11 cellular contexts compared by ENCODE assay signal in genomic region chr14:21257395-21258193, GRCh38. TPM values are rescaled to one million over a fixed set of nuclear protein-coding genes. Genes with fewer than 3 reads are reported as not detected.
DNase-seq lines count a peak whose midpoint lies in the region; ATAC-seq and TF ChIP-seq lines count a peak whose summit lies in the region.
"Had no signal": no experiment of that assay in that cellular context is flagged by ENCODE, and none has a peak within 500 bp of the region (broad histone marks: within the 10 kb centered on the region; RNA-seq: fewer than 3 reads in every experiment).

No MANE protein-coding gene starts in this region.

- H3K9me3 ChIP-seq in GM23248 (ENCODE audit: low read depth), result no peaks in the 10 kb centered on the region
- H3K9me3 ChIP-seq: right atrium auricular region had no signal

- H3K4ac ChIP-seq in mesendoderm (ENCODE audit: low read depth, low read length), result no peak overlapping the region

- ATAC-seq in esophagus mucosa, result no peak

- H3K79me2 ChIP-seq in GM23248 (ENCODE audit: insufficient read depth), result peaks cover 100% of the 10 kb centered on the region
- H3K79me2 ChIP-seq in mesendoderm (ENCODE audit: control insufficient read depth, insufficient read depth, low read length), result peaks cover 90% of the 10 kb centered on the region

- no peak overlapping the region for H2BK5ac ChIP-seq in mesendoderm (ENCODE audit: low read length)

- DNase-seq in AG10803 (ENCODE audit: low read depth) (peak; percentile 42), GM23248 (peak; percentile 42), mesendoderm (no peak), retina (no peak), OCI-M2 (lab: John Stamatoyannopoulos, UW; ENCODE audit: unreplicated experiment) (no peak), H7 (no peak)
- DNase-seq: amygdala, NCI-H146 had no signal

- peaks cover 80% of the 10 kb centered on the region for H3K4me1 Mint-ChIP-seq in activated naive CD8-positive, alpha-beta T cell (ENCODE audit: low read depth)

- no peaks in the 10 kb centered on the region for H3K9me2 ChIP-seq in GM23248 (ENCODE audit: insufficient read depth)

- no peak overlapping the region for H2BK120ac ChIP-seq in mesendoderm (ENCODE audit: low read depth, low read length)

- H3K4me1 ChIP-seq in GM23248 (ENCODE audit: insufficient read depth) (peaks cover 65% of the 10 kb centered on the region), mesendoderm (ENCODE audit: control insufficient read depth, low read depth, low read length) (no peaks in the 10 kb centered on the region)

- H3K36me3 ChIP-seq in GM23248 (ENCODE audit: low read depth), result peaks cover 74% of the 10 kb centered on the region
- peaks cover 6% of the 10 kb centered on the region for H3K36me3 ChIP-seq in mesendoderm (ENCODE audit: control insufficient read depth, insufficient read depth, low read length)
- H3K36me3 ChIP-seq in H7 (replicated peaks; ENCODE audit: control insufficient read depth, insufficient read depth, low read length), result peaks cover 35% of the 10 kb centered on the region

- peaks cover 73% of the 10 kb centered on the region for H3F3A ChIP-seq in GM23248 (ENCODE audit: insufficient read depth)

- H3K27me3 ChIP-seq in GM23248 (replicated peaks; ENCODE audit: insufficient read depth), result no peaks in the 10 kb centered on the region
- no peaks in the 10 kb centered on the region for H3K27me3 ChIP-seq in mesendoderm (ENCODE audit: insufficient read depth, low read length, poor library complexity)
- no peaks in the 10 kb centered on the region for H3K27me3 ChIP-seq in H7 (ENCODE audit: control insufficient read depth, insufficient read depth, low read length)
- H3K27me3 ChIP-seq: right atrium auricular region had no signal

- H3K9ac ChIP-seq in GM23248 (no peak overlapping the region), mesendoderm (ENCODE audit: low read length) (no peak overlapping the region)

- H3K56ac ChIP-seq in mesendoderm (ENCODE audit: low read length), result no peak overlapping the region

- H3K36me3 Mint-ChIP-seq in activated naive CD8-positive, alpha-beta T cell, result peaks cover 30% of the 10 kb centered on the region

- H3K27me3 Mint-ChIP-seq in activated naive CD8-positive, alpha-beta T cell, result no peaks in the 10 kb centered on the region

- H3K79me1 ChIP-seq in mesendoderm (ENCODE audit: low read length), result no peaks in the 10 kb centered on the region

- H3K9me3 Mint-ChIP-seq in activated naive CD8-positive, alpha-beta T cell (ENCODE audit: low read depth), result no peaks in the 10 kb centered on the region

- 55 to 57% methylated on average over 12 of the region's 12 CpGs for WGBS in GM23248 (ENCODE audit: low coverage in 1 of 2, low lambda C conversion rate in 2 of 2, missing lambda C conversion rate in 2 of 2), 2 experiments
- no CpG with 5 or more reads among the region's 12 CpGs for WGBS in mesendoderm (ENCODE audit: extremely low coverage, insufficient coverage, low lambda C conversion rate)

- H3K4me2 ChIP-seq in GM23248 (ENCODE audit: unreplicated experiment) (peak overlapping the region; percentile 5), mesendoderm (ENCODE audit: low read length) (no peak overlapping the region)

- no peak overlapping the region for H2AFZ ChIP-seq in GM23248

- TF ChIP-seq CTCF in AG10803 (conservative IDR thresholded peaks at IDR 0.05; ENCODE audit: low read length), result no peak

- H2BK15ac ChIP-seq in mesendoderm (replicated peaks; ENCODE audit: low read depth), result no peak overlapping the region

- H3K27ac ChIP-seq in GM23248, result peak overlapping the region; percentile 35
- peak overlapping the region; percentile 35 for H3K27ac ChIP-seq in mesendoderm (ENCODE audit: low read depth, low read length)
- H3K27ac ChIP-seq: right atrium auricular region had no signal

- no peak overlapping the region for H4K5ac ChIP-seq in mesendoderm (ENCODE audit: low read length)

- H4K20me1 ChIP-seq in GM23248 (ENCODE audit: insufficient read depth), result peaks cover 58% of the 10 kb centered on the region

- in situ Hi-C loops in GM23248 (cut with MboI), result no loop called here

- peak overlapping the region; percentile 89 for H3K4me3 Mint-ChIP-seq in activated naive CD8-positive, alpha-beta T cell

- H2AK5ac ChIP-seq in mesendoderm (ENCODE audit: low read length), result no peak overlapping the region

- peak overlapping the region; percentile 89 for H3K27ac Mint-ChIP-seq in activated naive CD8-positive, alpha-beta T cell

- peak overlapping the region; percentile 39 for H4K8ac ChIP-seq in mesendoderm (ENCODE audit: low read depth, low read length)

- H3K4me3 ChIP-seq in AG10803 (ENCODE audit: low read length) (no peak overlapping the region), GM23248 (no peak overlapping the region), mesendoderm (ENCODE audit: low read length) (no peak overlapping the region), H7 (ENCODE audit: insufficient read depth, low read depth, low read length) (no peak overlapping the region)
- H3K4me3 ChIP-seq: right atrium auricular region had no signal

- no peak overlapping the region for H3K23ac ChIP-seq in mesendoderm (ENCODE audit: low read length)

- H3K18ac ChIP-seq in mesendoderm (ENCODE audit: low read length), result no peak overlapping the region

RNA-seq across cellular contexts. Expression of gene HNRNPC, which starts 11.6 kb away (rescaled TPM):
- 674 and 705 TPM in 2 replicates for total RNA-seq in GM23248 (2014; rRNA removed; shearing (Covaris generic))
- polyA plus RNA-seq in GM23248 (2016; fragmentation: Nextera tagmentation; extraction: Ambion mirVana), result 584 and 592 TPM in 2 replicates
- polyA plus RNA-seq in mesendoderm (2013, experiment 1 of 2), result 1,460 TPM
- 1,374 TPM for polyA plus RNA-seq in mesendoderm (2013, experiment 2 of 2)
- 1,394 and 2,138 TPM in 2 replicates for total RNA-seq in H7 (2014; rRNA removed; shearing (Covaris generic))
- 415 TPM for total RNA-seq in esophagus mucosa

RNA-seq across cellular contexts. Expression of gene RPGRIP1, which starts 22.3 kb away (rescaled TPM):
- not detected in 2 replicates for total RNA-seq in GM23248 (2014; rRNA removed; shearing (Covaris generic))
- polyA plus RNA-seq in GM23248 (2016; fragmentation: Nextera tagmentation; extraction: Ambion mirVana), result not detected in 2 replicates
- 0.55 TPM for polyA plus RNA-seq in mesendoderm (2013, experiment 1 of 2)
- 0.70 TPM for polyA plus RNA-seq in mesendoderm (2013, experiment 2 of 2)
- 0.11 and 0.14 TPM in 2 replicates for total RNA-seq in H7 (2014; rRNA removed; shearing (Covaris generic))
- not detected for total RNA-seq in esophagus mucosa

Comparison
In these comparisons a context has a peak if more than half of its experiments do, and no peak if none do; other contexts are left out.
1. DNase-seq: peak in AG10803 (single experiment) and GM23248 (single experiment); none in mesendoderm (single experiment), retina (single experiment), OCI-M2 (single experiment) and H7 (single experiment).